In genomic region chr11:345179-345578, GRCh38 we compare ENCODE assay signal across 37 cellular contexts. TPM values are rescaled to one million over a fixed set of nuclear protein-coding genes. Genes with fewer than 3 reads are reported as not detected.
"Had no signal": no experiment of that assay in that cellular context is flagged by ENCODE, and none has a peak within 500 bp of the region (broad histone marks: within the 10 kb centered on the region; RNA-seq: fewer than 3 reads in every experiment).

No MANE protein-coding gene starts in this region.

- H3K36me3 ChIP-seq: adrenal gland, brain microvascular endothelial cell, breast epithelium had no signal

- H3K4me1 ChIP-seq: adrenal gland, body of pancreas, breast epithelium had no signal

- DNase-seq: activated B cell treated with CpG ODN at 0.5 μM for 24 hours; activated CD4-positive, alpha-beta memory T cell treated with anti-CD3 and anti-CD28 coated beads for 36 hours; activated CD4-positive, alpha-beta T cell treated with anti-CD3 and anti-CD28 coated beads for 4 hours; activated CD4-positive, alpha-beta T cell treated with anti-CD3 and anti-CD28 coated beads, Interleukin-2, amount 10 ng/mL, durations not matched to agents 24 days and 14 days; activated CD4-positive, alpha-beta T cell treated with anti-CD3 and anti-CD28 coated beads, Interleukin-2, amount 50 U/mL, for 1 hour; activated CD4-positive, alpha-beta T cell treated with anti-CD3 and anti-CD28 coated beads, Interleukin-2, amount 50 U/mL, for 4 hours; activated CD4-positive, CD25-positive, alpha-beta regulatory T cell treated with anti-CD3 and anti-CD28 coated beads, Interleukin-2, amount 50 U/mL, for 72 hours; activated CD8-positive, alpha-beta memory T cell treated with anti-CD3 and anti-CD28 coated beads, Interleukin-2, amount 50 U/mL, for 4 hours; activated CD8-positive, alpha-beta T cell treated with anti-CD3 and anti-CD28 coated beads for 36 hours; activated effector memory CD4-positive, alpha-beta T cell treated with anti-CD3 and anti-CD28 coated beads, Interleukin-2, amount 50 U/mL, for 16 hours; activated gamma-delta T cell treated with Interleukin-2 at 50 U/mL for 16 hours; activated naive CD4-positive, alpha-beta T cell; activated naive CD4-positive, alpha-beta T cell treated with anti-CD3 and anti-CD28 coated beads for 36 hours; activated naive CD4-positive, alpha-beta T cell treated with anti-CD3 and anti-CD28 coated beads, Interleukin-2, amount 50 U/mL, for 16 hours; activated naive CD8-positive, alpha-beta T cell treated with anti-CD3 and anti-CD28 coated beads for 36 hours; activated T-cell treated with anti-CD3 and anti-CD28 coated beads for 4 hours; activated T-cell treated with anti-CD3 and anti-CD28 coated beads, Interleukin-2, amount 50 U/mL, for 1 hour; activated T-cell treated with anti-CD3 and anti-CD28 coated beads, Interleukin-2, amount 50 U/mL, for 4 hours; activated T-cell treated with anti-CD3 and anti-CD28 coated beads, Interleukin-2, amount 50 U/mL, for 72 hours; adrenal gland; amniotic stem cell; body of pancreas; brain microvascular endothelial cell; central memory CD4-positive, alpha-beta T cell; T-helper 2 cell; T-helper 9 cell had no signal

- FAIRE-seq: astrocyte, TTC549 had no signal

- H3K9me3 ChIP-seq: adrenal gland, body of pancreas, breast epithelium had no signal

- H3K27ac ChIP-seq: adrenal gland, body of pancreas, brain microvascular endothelial cell, breast epithelium, VCaP had no signal

- H3K4me3 ChIP-seq: adrenal gland, body of pancreas, breast epithelium had no signal

- H3K27me3 ChIP-seq: adrenal gland, body of pancreas, brain microvascular endothelial cell, breast epithelium had no signal

RNA-seq across cellular contexts. Expression of gene B4GALNT4, which starts 24.1 kb away (rescaled TPM):
- total RNA-seq: activated B cell treated with CpG ODN at 0.5 μM for 24 hours had no signal

RNA-seq across cellular contexts. Expression of gene IFITM5, which starts 45.9 kb away (rescaled TPM):
- total RNA-seq: activated B cell treated with CpG ODN at 0.5 μM for 24 hours; activated CD4-positive, alpha-beta memory T cell treated with anti-CD3 and anti-CD28 coated beads for 36 hours; activated CD4-positive, alpha-beta T cell treated with anti-CD3 and anti-CD28 coated beads, Interleukin-2, amount 10 ng/mL, durations not matched to agents 24 days and 14 days; activated CD8-positive, alpha-beta memory T cell treated with anti-CD3 and anti-CD28 coated beads for 36 hours; activated CD8-positive, alpha-beta T cell treated with anti-CD3 and anti-CD28 coated beads for 36 hours; activated naive CD4-positive, alpha-beta T cell treated with anti-CD3 and anti-CD28 coated beads for 36 hours; activated naive CD4-positive, alpha-beta T cell treated with anti-CD3 and anti-CD28 coated beads, Interleukin-2, amount 50 U/mL, for 72 hours; activated naive CD8-positive, alpha-beta T cell treated with anti-CD3 and anti-CD28 coated beads for 36 hours; activated T-cell treated with anti-CD3 and anti-CD28 coated beads, Interleukin-2, amount 50 U/mL, for 4 hours; activated T-cell treated with anti-CD3 and anti-CD28 coated beads, Interleukin-2, amount 50 U/mL, for 72 hours; activated T-helper 1 cell treated with anti-CD3 and anti-CD28 coated beads, Interleukin-12 subunit alpha, Interleukin-12 subunit beta, Interleukin-2, Interleukin-4 antibody, amounts not matched to agents 30 ng/mL and 10 ng/mL and 1 ng/mL, durations not matched to agents 14 hours and 24 hours and 36 hours; activated T-helper 17 cell treated with anti-CD3 and anti-CD28 coated beads, Interleukin-2, amount 50 U/mL, for 72 hours; adrenal gland; aorta; astrocyte; body of pancreas; breast epithelium; cardiac septum; cerebellum had no signal
- polyA plus RNA-seq: adrenal gland, aorta had no signal
